ENCODE assay signal across 1 cellular context in genomic region chr1:25912076-25912831, GRCh38.
TF ChIP-seq lines count a peak whose summit lies in the region.

No MANE protein-coding gene starts in this region.

TF ChIP-seq in K562, 482 proteins besides CTCF, POLR2A, EP300 and RAD21:
- TF ChIP-seq MYC (IDR thresholded peaks at IDR 0.05; ENCODE audit: low read depth, low read length) (no peak), MYC (CRISPR knock-in tag; IDR thresholded peaks at IDR 0.05; ENCODE audit: borderline replicate concordance, low read depth) (no peak), IRF9 (tag; IDR thresholded peaks at IDR 0.05) (no peak), KDM4B (IDR thresholded peaks at IDR 0.05; ENCODE audit: borderline replicate concordance in 2 of 2, low read depth in 1 of 2) (no peak), RBM34 (IDR thresholded peaks at IDR 0.05; ENCODE audit: borderline replicate concordance, insufficient read depth, low read length) (no peak), TRIM24 (IDR thresholded peaks at IDR 0.05) (0 out of 4 replicates have a peak, but pooled peaks of 1 of the 2 experiments have one; percentile 20), TRIM28 (IDR thresholded peaks at IDR 0.05) (0 out of 2 replicates have a peak, but pooled peaks have one; percentile 42), ZNF780A (CRISPR knock-in tag; IDR thresholded peaks at IDR 0.05) (no peak), ZNF316 (IDR thresholded peaks at IDR 0.05) (peak; percentile 59), SMARCE1 (IDR thresholded peaks at IDR 0.05) (no peak)
